8 cellular contexts compared by ENCODE assay signal in genomic region chr5:56818409-56819026, GRCh38. TPM values are rescaled to one million over a fixed set of nuclear protein-coding genes. Genes with fewer than 3 reads are reported as not detected.
DNase-seq lines count a peak whose midpoint lies in the region; ATAC-seq, FAIRE-seq and TF ChIP-seq lines count a peak whose summit lies in the region.

No MANE protein-coding gene starts in this region.

- TF ChIP-seq CTCF in OCI-LY3 (IDR thresholded peaks at IDR 0.05; ENCODE audit: low read depth, low read length) (peak; percentile 12; the same call in 1 of the 2 replicates), H1 (IDR thresholded peaks at IDR 0.05; ENCODE audit: control extremely low read depth in 1 of 3, insufficient read depth in 1 of 3, low read depth in 1 of 3, low read length in 3 of 3) (peak in 2 of 3 experiments; percentile 10 to 15; a peak in 2 of 4 replicates), parathyroid adenoma (IDR thresholded peaks at IDR 0.05) (no peak)

- H3K4ac ChIP-seq in H1 (replicated peaks; ENCODE audit: insufficient read length, low read depth, low read length): no peak overlapping the region

- H3K18ac ChIP-seq in H1 (ENCODE audit: extremely low read depth, low read length): no peak overlapping the region

- FAIRE-seq in G401.6 (lab: Jason Lieb, UNC) (peak; percentile 88), H1 (lab: Jason Lieb, UNC) (no peak)

- H3K9ac ChIP-seq in OCI-LY3 (ENCODE audit: low read length): peak overlapping the region; percentile 95
- no peak overlapping the region for H3K9ac ChIP-seq in H1 (replicated peaks in 1 of 4; ENCODE audit: extremely low read depth in 1 of 4, low read depth in 3 of 4, low read length in 3 of 4)
- H3K9ac ChIP-seq in parathyroid adenoma: no peak overlapping the region

- H3K4me2 ChIP-seq in OCI-LY3 (ENCODE audit: low read length) (peak overlapping the region; percentile 86), H1 (ENCODE audit: insufficient read depth in 1 of 2, low read depth in 2 of 2, low read length in 2 of 2) (no peak overlapping the region), parathyroid adenoma (ENCODE audit: low read length) (peak overlapping the region; percentile 53)

- peak; percentile 26 to 39; a peak in 3 of 4 replicates for TF ChIP-seq RAD21 in H1 (IDR thresholded peaks at IDR 0.05 in 1 of 2, conservative IDR thresholded peaks at IDR 0.05 in 1 of 2; ENCODE audit: low read depth in 2 of 2, low read length in 2 of 2)

- TF ChIP-seq EP300 in H1 (IDR thresholded peaks at IDR 0.05; ENCODE audit: borderline replicate concordance in 1 of 2, low read depth in 2 of 2, low read length in 2 of 2): no peak

- H2BK5ac ChIP-seq in H1 (ENCODE audit: low read depth, low read length): no peak overlapping the region

- no peak overlapping the region for H3K56ac ChIP-seq in H1 (replicated peaks; ENCODE audit: insufficient read length, low read depth, low read length)

- no peak overlapping the region for H2AFZ ChIP-seq in OCI-LY3 (ENCODE audit: low read depth, low read length)
- H2AFZ ChIP-seq in H1 (ENCODE audit: low read length): no peak overlapping the region
- H2AFZ ChIP-seq in parathyroid adenoma: no peak overlapping the region

- POLR2A ChIA-PET in H1 (lab: Charles Lee; ENCODE audit: partially characterized antibody): no interaction called here

- H3K79me2 ChIP-seq in OCI-LY3 (ENCODE audit: low read length) (peaks cover 82% of the 10 kb centered on the region), H1 (ENCODE audit: control insufficient read depth in 1 of 2, insufficient read depth in 2 of 2, low read length in 2 of 2) (peaks cover 0 to 61% of the 10 kb centered on the region in 2 experiments; a peak in 2 of 4 replicates), parathyroid adenoma (peaks cover 39% of the 10 kb centered on the region)

- peaks cover 14% of the 10 kb centered on the region for H3K23me2 ChIP-seq in H1 (ENCODE audit: low read depth, low read length)

- ATAC-seq in HG02642 (IDR thresholded peaks at IDR 0.05; ENCODE audit: poor library complexity, unreplicated experiment): no peak

- no peak overlapping the region for H2AK5ac ChIP-seq in H1 (ENCODE audit: low read depth, low read length)

- no peak overlapping the region for H2BK120ac ChIP-seq in H1 (replicated peaks; ENCODE audit: low read depth, low read length)

- peak overlapping the region; percentile 98 for H3K4me3 ChIP-seq in OCI-LY3 (ENCODE audit: low read length)
- no peak overlapping the region for H3K4me3 ChIP-seq in H1 (ENCODE audit: extremely low read depth in 1 of 4, insufficient read depth in 2 of 4, low read depth in 3 of 4, low read length in 4 of 4)
- peak overlapping the region; percentile 47 for H3K4me3 ChIP-seq in parathyroid adenoma (ENCODE audit: low read depth, low read length)

- TF ChIP-seq POLR2A in H1 (IDR thresholded peaks at IDR 0.05; ENCODE audit: control extremely low read depth in 1 of 2, low read depth in 2 of 2, low read length in 2 of 2): no peak

- no peak overlapping the region for H4K91ac ChIP-seq in H1 (replicated peaks; ENCODE audit: insufficient read length, low read length)

- H3K23ac ChIP-seq in H1 (ENCODE audit: insufficient read length): no peak overlapping the region

- H4K5ac ChIP-seq in H1 (ENCODE audit: insufficient read length, low read depth, low read length): no peak overlapping the region

- WGBS in H1 (ENCODE audit: extremely low coverage in 1 of 2, insufficient coverage in 1 of 2, insufficient read length in 1 of 2, insufficient replicate concordance in 2 of 2, low coverage in 1 of 2, low lambda C conversion rate in 2 of 2, missing lambda C conversion rate in 1 of 2), 2 experiments: 65% methylated on average over 3 of the region's 3 CpGs; no CpG with 5 or more reads in 1 of the 2 experiments

- H2BK20ac ChIP-seq in H1 (ENCODE audit: low read length): no peak overlapping the region

- H3K27me3 ChIP-seq in OCI-LY3 (ENCODE audit: low read depth, low read length) (no peaks in the 10 kb centered on the region), H1 (replicated peaks in 1 of 4; ENCODE audit: control insufficient read depth in 3 of 4, extremely low read depth in 1 of 4, insufficient read depth in 3 of 4, low read length in 3 of 4) (peaks cover 0 to 3% (median 0%) of the 10 kb centered on the region in 4 experiments; a peak in 1 of 7 replicates), parathyroid adenoma (ENCODE audit: control insufficient read depth, insufficient read depth, low read length) (no peaks in the 10 kb centered on the region)

- H3K36me3 ChIP-seq in OCI-LY3 (replicated peaks; ENCODE audit: low read depth, low read length) (peaks cover 13% of the 10 kb centered on the region), H1 (ENCODE audit: control insufficient read depth in 2 of 4, insufficient read depth in 4 of 4, low read length in 3 of 4) (no peaks in the 10 kb centered on the region), parathyroid adenoma (ENCODE audit: control insufficient read depth, insufficient read depth, low read length) (no peaks in the 10 kb centered on the region)

- H4K20me1 ChIP-seq in OCI-LY3 (ENCODE audit: insufficient read depth, low read length) (peaks cover 42% of the 10 kb centered on the region), H1 (replicated peaks in 1 of 2; ENCODE audit: control insufficient read depth in 1 of 2, insufficient read depth in 2 of 2, low read length in 2 of 2) (peaks cover 0 to 10% of the 10 kb centered on the region in 2 experiments)

- CTCF ChIA-PET in H1 (lab: Charles Lee; ENCODE audit: partially characterized antibody): interaction anchor here (0.7 to 2.1 kb wide), 6 partner anchors 9 to 554 kb away, joined by 3 to 8 read pairs (median 4); no protein-coding TSS in a partner anchor

- H3K9me3 ChIP-seq in OCI-LY3 (ENCODE audit: insufficient read depth, low read length) (no peaks in the 10 kb centered on the region), H1 (ENCODE audit: insufficient read depth in 2 of 2, low read depth in 1 of 2, low read length in 1 of 2) (no peaks in the 10 kb centered on the region), parathyroid adenoma (ENCODE audit: control insufficient read depth, low read length) (no peaks in the 10 kb centered on the region)

- H3K27ac ChIP-seq in OCI-LY3 (ENCODE audit: low read length) (peak overlapping the region; percentile 97), H1 (ENCODE audit: low read depth, low read length) (no peak overlapping the region), parathyroid adenoma (no peak overlapping the region)

- H2BK12ac ChIP-seq in H1 (ENCODE audit: low read depth, low read length): no peak overlapping the region

- H3K4me1 ChIP-seq in OCI-LY3 (ENCODE audit: low read length): peaks cover 40% of the 10 kb centered on the region
- H3K4me1 ChIP-seq in H1 (replicated peaks in 1 of 4; ENCODE audit: control insufficient read depth in 3 of 4, insufficient read depth in 4 of 4, low read length in 3 of 4): peaks cover 0 to 8% (median 2%) of the 10 kb centered on the region in 4 experiments; a peak in 5 of 7 replicates
- peaks cover 17% of the 10 kb centered on the region for H3K4me1 ChIP-seq in parathyroid adenoma

- no peaks in the 10 kb centered on the region for H3K79me1 ChIP-seq in H1 (ENCODE audit: low read depth, low read length)

- DNase-seq in H1 (ENCODE audit: low read depth in 1 of 2, low spot score in 2 of 2) (no peak), OCI-M2 (lab: John Stamatoyannopoulos, UW; ENCODE audit: unreplicated experiment) (no peak), GM19238 (ENCODE audit: insufficient read length, low spot score) (no peak), NCI-H82 (lab: John Stamatoyannopoulos, UW) (no peak)

- no peak overlapping the region for H2BK15ac ChIP-seq in H1 (ENCODE audit: low read length)

- H4K8ac ChIP-seq in H1 (ENCODE audit: extremely low read depth, insufficient read depth, low read length): no peak overlapping the region

- H3K14ac ChIP-seq in H1 (ENCODE audit: insufficient read length): no peak overlapping the region

TF ChIP-seq in H1, 55 proteins besides CTCF, POLR2A, EP300 and RAD21 (continues in another document):
- TF ChIP-seq, protein P1, sequence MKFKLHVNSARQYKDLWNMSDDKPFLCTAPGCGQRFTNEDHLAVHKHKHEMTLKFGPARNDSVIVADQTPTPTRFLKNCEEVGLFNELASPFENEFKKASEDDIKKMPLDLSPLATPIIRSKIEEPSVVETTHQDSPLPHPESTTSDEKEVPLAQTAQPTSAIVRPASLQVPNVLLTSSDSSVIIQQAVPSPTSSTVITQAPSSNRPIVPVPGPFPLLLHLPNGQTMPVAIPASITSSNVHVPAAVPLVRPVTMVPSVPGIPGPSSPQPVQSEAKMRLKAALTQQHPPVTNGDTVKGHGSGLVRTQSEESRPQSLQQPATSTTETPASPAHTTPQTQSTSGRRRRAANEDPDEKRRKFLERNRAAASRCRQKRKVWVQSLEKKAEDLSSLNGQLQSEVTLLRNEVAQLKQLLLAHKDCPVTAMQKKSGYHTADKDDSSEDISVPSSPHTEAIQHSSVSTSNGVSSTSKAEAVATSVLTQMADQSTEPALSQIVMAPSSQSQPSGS (IDR thresholded peaks at IDR 0.05; ENCODE audit: low read length): no peak
- TF ChIP-seq PHF8 (conservative IDR thresholded peaks at IDR 0.05; ENCODE audit: low read depth, low read length) (no peak), TAF7 (optimal IDR thresholded peaks at IDR 0.05; ENCODE audit: borderline replicate concordance, low read depth, low read length) (no peak), RBBP5 (IDR thresholded peaks at IDR 0.05; ENCODE audit: borderline replicate concordance, low read depth, low read length) (no peak), HDAC2 (IDR thresholded peaks at IDR 0.05; ENCODE audit: borderline replicate concordance in 1 of 2, low read depth in 2 of 2, low read length in 2 of 2) (no peak), RNF2 (IDR thresholded peaks at IDR 0.05; ENCODE audit: borderline replicate concordance, low read depth, low read length, missing control alignments, poor library complexity, severe bottlenecking) (no peak), MAFK (IDR thresholded peaks at IDR 0.05; ENCODE audit: low read depth, low read length) (no peak)

RNA-seq across cellular contexts. Expression of gene MAP3K1, which starts 3.2 kb away (rescaled TPM):
- total RNA-seq in H1 (2021; fragmentation: NEBNext Ultra II Directional; extraction: Animal tissue kit (Norgen Biotek cat#: 25700)): 11.4 and 11.8 TPM in 2 replicates
- 1.7 and 3.9 TPM in 2 replicates for polyA plus RNA-seq in H1 (2011; rRNA removed)
- polyA plus RNA-seq in H1 (2011; cell fraction: cytosol; rRNA removed): 3.9 TPM
- 2.8 TPM for polyA plus RNA-seq in H1 (2011; cell fraction: nucleus; rRNA removed)
- polyA plus RNA-seq in H1 (2012, experiment 1 of 2): 2.8 to 5.7 TPM (median 4.2 TPM) in 4 replicates
- polyA plus RNA-seq in H1 (2012, experiment 2 of 2): 0.52 TPM
- 5.5 TPM for polyA plus RNA-seq in H1 (2013, experiment 1 of 2)
- polyA plus RNA-seq in H1 (2013, experiment 2 of 2): 5.5 TPM
- polyA minus RNA-seq in H1 (2011; rRNA and poly(A)+ RNA removed): 13.9 and 18.7 TPM in 2 replicates
- polyA minus RNA-seq in H1 (2011; cell fraction: cytosol; rRNA and poly(A)+ RNA removed): 8.1 TPM
- polyA minus RNA-seq in H1 (2011; cell fraction: nucleus; rRNA and poly(A)+ RNA removed): 10.2 TPM

Comparison
In these comparisons a context has a peak if more than half of its experiments do, and no peak if none do; other contexts are left out.
1. H3K4me2 ChIP-seq: peak in OCI-LY3 (single experiment) and parathyroid adenoma (single experiment); none in H1 (0 of 2).
2. H3K4me3 ChIP-seq: peak in OCI-LY3 (single experiment) and parathyroid adenoma (single experiment); none in H1 (0 of 4).